In genomic region chr20:16714765-16715164, GRCh38 we compare ENCODE assay signal across 33 cellular contexts. TPM values are rescaled to one million over a fixed set of nuclear protein-coding genes. Genes with fewer than 3 reads are reported as not detected.
A peak's percentile ranks its signal among the peaks of the same experiment; 100 is the strongest.
DNase-seq lines count a peak whose midpoint lies in the region; ATAC-seq and TF ChIP-seq lines count a peak whose summit lies in the region.
"Had no signal": no experiment of that assay in that cellular context is flagged by ENCODE, and none has a peak within 500 bp of the region (broad histone marks: within the 10 kb centered on the region; RNA-seq: fewer than 3 reads in every experiment).

No MANE protein-coding gene starts in this region.

- no CpG with 5 or more reads among the region's 4 CpGs for WGBS in mesendoderm (ENCODE audit: extremely low coverage, insufficient coverage, low lambda C conversion rate)

- no peak overlapping the region for H2BK120ac ChIP-seq in mesendoderm (ENCODE audit: low read depth, low read length)

- H3K4me1 ChIP-seq in mesendoderm (ENCODE audit: control insufficient read depth, low read depth, low read length) (no peaks in the 10 kb centered on the region), uterus (no peaks in the 10 kb centered on the region)
- H3K4me1 ChIP-seq: breast epithelium, Caco-2, esophagus muscularis mucosa, parathyroid adenoma, Peyer's patch, sigmoid colon, thyroid gland had no signal

- H3K18ac ChIP-seq in mesendoderm (ENCODE audit: low read length): no peak overlapping the region

- peak overlapping the region; percentile 36 for H3K4ac ChIP-seq in mesendoderm (ENCODE audit: low read depth, low read length)

- H3K56ac ChIP-seq in mesendoderm (ENCODE audit: low read length): no peak overlapping the region

- H2BK15ac ChIP-seq in mesendoderm (replicated peaks; ENCODE audit: low read depth): no peak overlapping the region

- H3K79me2 ChIP-seq in mesendoderm (ENCODE audit: control insufficient read depth, insufficient read depth, low read length): no peaks in the 10 kb centered on the region
- H3K79me2 ChIP-seq: hepatocyte, parathyroid adenoma had no signal

- no peak overlapping the region for H4K5ac ChIP-seq in mesendoderm (ENCODE audit: low read length)

- no peak overlapping the region for H3K9ac ChIP-seq in mesendoderm (ENCODE audit: low read length)
- H3K9ac ChIP-seq: parathyroid adenoma had no signal

- no peaks in the 10 kb centered on the region for H3K9me3 ChIP-seq in uterus
- H3K9me3 ChIP-seq: breast epithelium, Caco-2, esophagus muscularis mucosa, Peyer's patch, sigmoid colon, thyroid gland had no signal

- H3K36me3 ChIP-seq in mesendoderm (ENCODE audit: control insufficient read depth, insufficient read depth, low read length) (no peaks in the 10 kb centered on the region), uterus (no peaks in the 10 kb centered on the region)
- H3K36me3 ChIP-seq: breast epithelium, esophagus muscularis mucosa, Peyer's patch, sigmoid colon, thyroid gland had no signal

- H3K4me2 ChIP-seq in mesendoderm (ENCODE audit: low read length): no peak overlapping the region
- H3K4me2 ChIP-seq: hepatocyte had no signal

- no peak overlapping the region for H4K8ac ChIP-seq in mesendoderm (ENCODE audit: low read depth, low read length)

- H3K79me1 ChIP-seq in mesendoderm (ENCODE audit: low read length): no peaks in the 10 kb centered on the region

- H3K27me3 ChIP-seq in mesendoderm (ENCODE audit: insufficient read depth, low read length, poor library complexity) (no peaks in the 10 kb centered on the region), uterus (no peaks in the 10 kb centered on the region)
- H3K27me3 ChIP-seq: breast epithelium, hepatocyte, Peyer's patch, sigmoid colon, thyroid gland had no signal

- intact Hi-C loops in uterus (cut with DNase I; ENCODE audit: low total_unique reads): no loop called here

- no peak overlapping the region for H3K23ac ChIP-seq in mesendoderm (ENCODE audit: low read length)

- no peak overlapping the region for H2AK5ac ChIP-seq in mesendoderm (ENCODE audit: low read length)

- DNase-seq in LHCN-M2 (ENCODE audit: low read depth): peak; percentile 3
- peak in 41 of 58 donors; percentile 3 to 69 (median 22) for DNase-seq in anterior cingulate cortex (lab: John Stamatoyannopoulos, UW)
- no peak for DNase-seq in mesendoderm
- peak; percentile 40 for DNase-seq in retina
- no peak for DNase-seq in stimulated activated CD4-positive, alpha-beta T cell treated with anti-CD3 and anti-CD28 coated beads, Interleukin-4, amount 100 ng/mL, for 24 hours
- no peak for DNase-seq in uterus
- no peak for DNase-seq in NCI-H526 (lab: John Stamatoyannopoulos, UW)
- DNase-seq: activated CD4-positive, CD25-positive, alpha-beta regulatory T cell; activated CD8-positive, alpha-beta memory T cell treated with anti-CD3 and anti-CD28 coated beads, Interleukin-2, amount 10 ng/mL, durations not matched to agents 7 days and 5 days; activated naive CD4-positive, alpha-beta T cell treated with anti-CD3 and anti-CD28 coated beads for 36 hours; Caco-2; DND-41; effector memory CD8-positive, alpha-beta T cell; foreskin melanocyte; KG1; natural killer cell; NCI-H1436; Peyer's patch; sigmoid colon; stimulated activated naive CD4-positive, alpha-beta T cell treated with Interleukin-2 at 50 U/mL for 16 hours; T-helper 1 cell; thyroid gland had no signal

- no peak overlapping the region for H3K4me3 ChIP-seq in mesendoderm (ENCODE audit: low read length)
- H3K4me3 ChIP-seq in uterus: no peak overlapping the region
- H3K4me3 ChIP-seq: breast epithelium, esophagus muscularis mucosa, hepatocyte, Peyer's patch, sigmoid colon, thyroid gland had no signal

- no peak for ATAC-seq in HG03095 (IDR thresholded peaks at IDR 0.05; ENCODE audit: unreplicated experiment)
- ATAC-seq: activated CD8-positive, alpha-beta memory T cell treated with anti-CD3 and anti-CD28 coated beads, Interleukin-2, amount 10 ng/mL, durations not matched to agents 7 days and 5 days; effector memory CD8-positive, alpha-beta T cell; HCT116; left lobe of liver; natural killer cell had no signal

- TF ChIP-seq POLR2A in uterus (IDR thresholded peaks at IDR 0.05): no peak

- no peak overlapping the region for H2BK5ac ChIP-seq in mesendoderm (ENCODE audit: low read length)

- H3K27ac ChIP-seq in mesendoderm (ENCODE audit: low read depth, low read length) (no peak overlapping the region), uterus (no peak overlapping the region)
- H3K27ac ChIP-seq: breast epithelium, C4-2B, esophagus muscularis mucosa, hepatocyte, parathyroid adenoma, Peyer's patch, sigmoid colon, thyroid gland had no signal

- TF ChIP-seq CTCF in uterus (IDR thresholded peaks at IDR 0.05): no peak

RNA-seq across cellular contexts. Expression of gene SNRPB2, which starts 15.1 kb away (rescaled TPM):
- 48.5 and 59.8 TPM in 2 replicates for total RNA-seq in LHCN-M2 (2014; rRNA removed)
- polyA plus RNA-seq in LHCN-M2 (2012): 72.9 TPM
- 216 TPM for polyA plus RNA-seq in mesendoderm (2013, experiment 1 of 2)
- polyA plus RNA-seq in mesendoderm (2013, experiment 2 of 2): 214 TPM
- total RNA-seq in uterus: 10 to 100 TPM in 3 of 4 donors, 1 to 10 TPM in 1; 8.2 to 59.5 (median 36.4) TPM

RNA-seq across cellular contexts. Expression of gene OTOR, which starts 33.4 kb away (rescaled TPM):
- total RNA-seq in LHCN-M2 (2014; rRNA removed): not detected in 2 replicates
- polyA plus RNA-seq in LHCN-M2 (2012): not detected
- 0.03 TPM for polyA plus RNA-seq in mesendoderm (2013, experiment 1 of 2)
- 0.04 TPM for polyA plus RNA-seq in mesendoderm (2013, experiment 2 of 2)
- total RNA-seq in uterus: not detected
- total RNA-seq: activated CD8-positive, alpha-beta memory T cell treated with anti-CD3 and anti-CD28 coated beads, Interleukin-2, amount 10 ng/mL, durations not matched to agents 7 days and 5 days; activated naive CD4-positive, alpha-beta T cell treated with anti-CD3 and anti-CD28 coated beads for 36 hours; breast epithelium; Caco-2; esophagus muscularis mucosa; HT1080; left lobe of liver; mesothelial cell of epicardium; natural killer cell; Peyer's patch; sigmoid colon; SK-MEL-5; thyroid gland had no signal
- polyA plus RNA-seq: hepatocyte, sigmoid colon had no signal

Comparison
In these comparisons a context has a peak if more than half of its experiments do, and no peak if none do; other contexts are left out.
1. DNase-seq: peak in LHCN-M2 (single experiment), anterior cingulate cortex (41 of 58) and retina (single experiment); none in mesendoderm (single experiment), stimulated activated CD4-positive, alpha-beta T cell treated with anti-CD3 and anti-CD28 coated beads, Interleukin-4, amount 100 ng/mL, for 24 hours (single experiment), uterus (0 of 2) and NCI-H526 (0 of 2).